In the genomic region with DNA sequence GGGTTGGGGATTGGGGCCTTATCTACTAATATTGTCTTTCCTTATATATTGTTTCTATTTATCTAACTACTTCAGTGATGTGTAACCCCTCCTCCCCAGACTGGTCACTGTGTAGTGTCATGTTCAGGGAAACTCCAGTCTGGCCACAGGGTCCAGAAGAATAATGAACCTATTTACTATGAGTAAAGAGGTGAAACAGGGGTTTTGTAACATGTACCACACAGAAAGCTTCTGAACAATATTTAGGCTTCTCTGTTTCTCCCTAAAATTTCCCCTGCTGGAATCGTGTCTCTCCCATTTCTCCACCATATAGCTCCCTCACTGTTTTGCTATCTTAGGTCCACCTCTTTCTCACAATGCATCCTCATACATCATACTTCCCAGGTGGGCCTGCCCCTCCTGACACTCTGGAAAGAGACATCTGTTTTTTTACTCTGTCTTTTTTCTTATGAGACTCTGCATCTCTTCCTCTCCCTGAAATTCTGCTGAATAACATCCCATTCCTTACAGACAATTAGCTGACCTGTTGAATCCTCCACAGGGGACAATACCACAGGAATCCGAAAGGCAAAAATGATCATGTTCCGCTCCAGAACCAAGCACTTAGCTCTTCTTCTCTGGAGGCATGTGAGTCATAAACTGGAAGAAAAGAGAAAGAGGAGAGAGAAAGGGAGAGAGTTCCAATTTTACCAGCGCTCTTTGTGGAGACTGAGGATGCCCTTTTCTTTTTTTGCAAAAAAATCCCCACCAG, we compare ENCODE assay signal across 1 cellular context.
TF ChIP-seq lines count a peak whose summit lies in the region.

No MANE protein-coding gene starts in this region.

TF ChIP-seq in HepG2, 621 proteins besides CTCF, POLR2A, EP300 and RAD21 (continued from another document):
- TF ChIP-seq ZBTB25 (CRISPR knock-in tag; IDR thresholded peaks at IDR 0.05): no peak
